16 cellular contexts compared by ENCODE assay signal in genomic region chr12:109967383-109968031, GRCh38. TPM values are rescaled to one million over a fixed set of nuclear protein-coding genes. Genes with fewer than 3 reads are reported as not detected.
A peak's percentile ranks its signal among the peaks of the same experiment; 100 is the strongest.
DNase-seq lines count a peak whose midpoint lies in the region; ATAC-seq and TF ChIP-seq lines count a peak whose summit lies in the region.
"Had no signal": no experiment of that assay in that cellular context is flagged by ENCODE, and none has a peak within 500 bp of the region (broad histone marks: within the 10 kb centered on the region; RNA-seq: fewer than 3 reads in every experiment).

No MANE protein-coding gene starts in this region.

- H3K4me1 ChIP-seq in hepatocyte (ENCODE audit: insufficient read depth), result no peaks in the 10 kb centered on the region
- H3K4me1 ChIP-seq: SJSA1, vagina had no signal

- H3K4me3 ChIP-seq in hepatocyte (no peak overlapping the region), MG63 (no peak overlapping the region)
- H3K4me3 ChIP-seq: SJSA1, vagina had no signal

- DNase-seq in activated T-cell treated with anti-CD3 and anti-CD28 coated beads, Interleukin-2, amount 50 U/mL, for 72 hours, result no peak
- no peak for DNase-seq in activated T-cell treated with anti-CD3 and anti-CD28 coated beads for 4 hours
- no peak for DNase-seq in T-helper 2 cell treated with Interferon-gamma antibody and Interleukin-4, amounts not matched to agents 5 μg/mL and 100 μg/mL, for 36 hours (ENCODE audit: low spot score)
- peak; percentile 16 for DNase-seq in hepatocyte (ENCODE audit: low spot score)
- no peak for DNase-seq in stimulated activated naive B cell treated with anti-CD40 and anti-IgM and Interleukin-4, amounts not matched to agents 10 μg/mL and 1 μg/mL and 100 μg/mL, for 72 hours
- no peak for DNase-seq in NK-92 treated with Interleukin-12 subunit alpha and Interleukin-12 subunit beta, amount 100 ng/mL, for 24 hours (lab: John Stamatoyannopoulos, UW)
- DNase-seq in MG63, result no peak
- DNase-seq: activated CD4-positive, alpha-beta T cell treated with anti-CD3 and anti-CD28 coated beads for 4 hours; effector CD8-positive, alpha-beta T cell; HCEC 1CT; IMR-90; left cardiac atrium; NCI-H1694 had no signal

- peaks cover 40% of the 10 kb centered on the region for H3K4me1 Mint-ChIP-seq in activated T-cell treated with anti-CD3 and anti-CD28 coated beads, Interleukin-2, amount 50 U/mL, for 72 hours (ENCODE audit: low read depth)
- H3K4me1 Mint-ChIP-seq in T-helper 2 cell treated with Interferon-gamma antibody and Interleukin-4, amounts not matched to agents 5 μg/mL and 100 μg/mL, for 36 hours (ENCODE audit: low read depth), result peaks cover 24% of the 10 kb centered on the region
- H3K4me1 Mint-ChIP-seq in stimulated activated naive B cell treated with anti-CD40 and anti-IgM and Interleukin-4, amounts not matched to agents 10 μg/mL and 1 μg/mL and 100 μg/mL, for 72 hours, result peaks cover 3 to 8% of the 10 kb centered on the region in 2 donors

- H3K4me3 Mint-ChIP-seq in activated T-cell treated with anti-CD3 and anti-CD28 coated beads, Interleukin-2, amount 50 U/mL, for 72 hours, result peak overlapping the region in 1 of 2 donors; percentile 74
- H3K4me3 Mint-ChIP-seq in T-helper 2 cell treated with Interferon-gamma antibody and Interleukin-4, amounts not matched to agents 5 μg/mL and 100 μg/mL, for 36 hours, result peak overlapping the region; percentile 67
- no peak overlapping the region for H3K4me3 Mint-ChIP-seq in stimulated activated naive B cell treated with anti-CD40 and anti-IgM and Interleukin-4, amounts not matched to agents 10 μg/mL and 1 μg/mL and 100 μg/mL, for 72 hours

- peak overlapping the region; percentile 80 for H3K27ac Mint-ChIP-seq in activated T-cell treated with anti-CD3 and anti-CD28 coated beads, Interleukin-2, amount 50 U/mL, for 72 hours
- peak overlapping the region; percentile 93 for H3K27ac Mint-ChIP-seq in T-helper 2 cell treated with Interferon-gamma antibody and Interleukin-4, amounts not matched to agents 5 μg/mL and 100 μg/mL, for 36 hours
- peak overlapping the region; percentile 16 for H3K27ac Mint-ChIP-seq in stimulated activated naive B cell treated with anti-CD40 and anti-IgM and Interleukin-4, amounts not matched to agents 10 μg/mL and 1 μg/mL and 100 μg/mL, for 72 hours

- H3K27ac ChIP-seq in hepatocyte, result no peak overlapping the region
- H3K27ac ChIP-seq: SJSA1, vagina had no signal

- H3K27me3 ChIP-seq in hepatocyte (no peaks in the 10 kb centered on the region), MG63 (no peaks in the 10 kb centered on the region)
- H3K27me3 ChIP-seq: SJSA1, vagina had no signal

- no peak for TF ChIP-seq CTCF in hepatocyte (IDR thresholded peaks at IDR 0.05; ENCODE audit: poor library complexity)

- no peaks in the 10 kb centered on the region for H3K27me3 Mint-ChIP-seq in activated T-cell treated with anti-CD3 and anti-CD28 coated beads, Interleukin-2, amount 50 U/mL, for 72 hours (ENCODE audit: low read depth)
- H3K27me3 Mint-ChIP-seq in T-helper 2 cell treated with Interferon-gamma antibody and Interleukin-4, amounts not matched to agents 5 μg/mL and 100 μg/mL, for 36 hours (ENCODE audit: low read depth), result no peaks in the 10 kb centered on the region
- no peaks in the 10 kb centered on the region for H3K27me3 Mint-ChIP-seq in stimulated activated naive B cell treated with anti-CD40 and anti-IgM and Interleukin-4, amounts not matched to agents 10 μg/mL and 1 μg/mL and 100 μg/mL, for 72 hours

- H2AFZ ChIP-seq in hepatocyte, result no peak overlapping the region

- no peaks in the 10 kb centered on the region for H3K9me3 ChIP-seq in hepatocyte (ENCODE audit: low read depth)
- no peaks in the 10 kb centered on the region for H3K9me3 ChIP-seq in MG63
- H3K9me3 ChIP-seq: SJSA1, vagina had no signal

- H4K20me1 ChIP-seq in hepatocyte (ENCODE audit: insufficient read depth, poor library complexity, severe bottlenecking), result no peaks in the 10 kb centered on the region

- ATAC-seq in activated T-cell treated with anti-CD3 and anti-CD28 coated beads, Interleukin-2, amount 50 U/mL, for 72 hours (replicated peaks in 1 of 2), result peak in 1 of 2 donors; percentile 50
- no peak for ATAC-seq in stimulated activated naive B cell treated with anti-CD40 and anti-IgM and Interleukin-4, amounts not matched to agents 10 μg/mL and 1 μg/mL and 100 μg/mL, for 72 hours (replicated peaks)
- no peak for ATAC-seq in HG03095 (IDR thresholded peaks at IDR 0.05; ENCODE audit: unreplicated experiment)
- ATAC-seq: left cardiac atrium had no signal

- H3K79me2 ChIP-seq in hepatocyte, result no peaks in the 10 kb centered on the region

- H3K36me3 ChIP-seq in hepatocyte (replicated peaks; ENCODE audit: insufficient read depth, low read depth) (no peaks in the 10 kb centered on the region), MG63 (peaks cover 57% of the 10 kb centered on the region)

- WGBS in hepatocyte (ENCODE audit: low lambda C conversion rate, missing lambda C conversion rate), result 81% methylated on average over 8 of the region's 8 CpGs

- no peaks in the 10 kb centered on the region for H3K9me3 Mint-ChIP-seq in activated T-cell treated with anti-CD3 and anti-CD28 coated beads, Interleukin-2, amount 50 U/mL, for 72 hours
- no peaks in the 10 kb centered on the region for H3K9me3 Mint-ChIP-seq in T-helper 2 cell treated with Interferon-gamma antibody and Interleukin-4, amounts not matched to agents 5 μg/mL and 100 μg/mL, for 36 hours
- H3K9me3 Mint-ChIP-seq in stimulated activated naive B cell treated with anti-CD40 and anti-IgM and Interleukin-4, amounts not matched to agents 10 μg/mL and 1 μg/mL and 100 μg/mL, for 72 hours, result no peaks in the 10 kb centered on the region

- H3K4me2 ChIP-seq in hepatocyte, result no peak overlapping the region

- H3K36me3 Mint-ChIP-seq in activated T-cell treated with anti-CD3 and anti-CD28 coated beads, Interleukin-2, amount 50 U/mL, for 72 hours (ENCODE audit: insufficient read depth in 2 of 2), result peaks cover 9 to 32% of the 10 kb centered on the region in 2 donors
- peaks cover 61% of the 10 kb centered on the region for H3K36me3 Mint-ChIP-seq in T-helper 2 cell treated with Interferon-gamma antibody and Interleukin-4, amounts not matched to agents 5 μg/mL and 100 μg/mL, for 36 hours (ENCODE audit: low read depth)
- H3K36me3 Mint-ChIP-seq in stimulated activated naive B cell treated with anti-CD40 and anti-IgM and Interleukin-4, amounts not matched to agents 10 μg/mL and 1 μg/mL and 100 μg/mL, for 72 hours, result peaks cover 22 to 45% of the 10 kb centered on the region in 2 donors

- no peaks in the 10 kb centered on the region for H3K9me2 ChIP-seq in hepatocyte (replicated peaks; ENCODE audit: insufficient read depth)

RNA-seq across cellular contexts. Expression of gene GIT2, which starts 28.7 kb away (rescaled TPM):
- 10 to 100 TPM; 70.0 to 74.9 TPM for total RNA-seq in activated T-cell treated with anti-CD3 and anti-CD28 coated beads, Interleukin-2, amount 50 U/mL, for 72 hours
- 20.8 and 22.4 TPM in 2 replicates for total RNA-seq in hepatocyte
- 21.5 and 21.9 TPM in 2 replicates for polyA plus RNA-seq in hepatocyte
- total RNA-seq in MG63 (2014; rRNA removed; shearing (Covaris generic); ENCODE audit: low replicate concordance), result 14.5 and 20.7 TPM in 2 replicates

RNA-seq across cellular contexts. Expression of gene ANKRD13A, which starts 31.7 kb away (rescaled TPM):
- total RNA-seq in activated T-cell treated with anti-CD3 and anti-CD28 coated beads, Interleukin-2, amount 50 U/mL, for 72 hours, result 10 to 100 TPM; 67.8 to 72.8 TPM
- total RNA-seq in hepatocyte, result 49.7 and 55.3 TPM in 2 replicates
- polyA plus RNA-seq in hepatocyte, result 13.2 and 14.3 TPM in 2 replicates
- total RNA-seq in MG63 (2014; rRNA removed; shearing (Covaris generic); ENCODE audit: low replicate concordance), result 75.0 and 96.8 TPM in 2 replicates

Comparison
In these comparisons a context has a peak if more than half of its experiments do, and no peak if none do; other contexts are left out.
1. H3K27ac Mint-ChIP-seq: peak in every context shown above with its lines; median percentile 93 in T-helper 2 cell treated with Interferon-gamma antibody and Interleukin-4, amounts not matched to agents 5 μg/mL and 100 μg/mL, for 36 hours; 80 in activated T-cell treated with anti-CD3 and anti-CD28 coated beads, Interleukin-2, amount 50 U/mL, for 72 hours; 16 in stimulated activated naive B cell treated with anti-CD40 and anti-IgM and Interleukin-4, amounts not matched to agents 10 μg/mL and 1 μg/mL and 100 μg/mL, for 72 hours.